In the genomic region with DNA sequence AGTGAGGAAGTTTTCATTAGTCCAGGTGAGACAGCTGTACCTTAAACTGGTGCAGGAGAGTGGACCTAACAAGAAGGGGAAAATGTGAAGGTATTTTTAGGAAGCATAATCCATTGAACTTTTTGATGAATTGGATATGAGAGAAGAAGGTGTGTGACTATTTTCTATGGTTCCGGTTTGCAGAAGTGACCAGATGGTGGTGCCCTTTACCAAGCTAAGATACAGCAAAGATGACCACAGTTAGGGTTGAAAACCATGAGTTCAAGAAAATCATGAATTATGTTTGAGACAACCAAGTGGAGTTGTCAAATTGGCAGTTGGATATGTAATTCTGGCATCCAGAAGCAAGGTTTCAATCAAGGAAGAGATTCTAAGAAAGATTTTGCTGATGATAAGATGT, we compare ENCODE assay signal across 1 cellular context.
TF ChIP-seq lines count a peak whose summit lies in the region.

No MANE protein-coding gene starts in this region.

TF ChIP-seq in GM23338, 12 proteins besides CTCF, POLR2A, EP300 and RAD21 (continued from another document):
- TF ChIP-seq, protein P1, sequence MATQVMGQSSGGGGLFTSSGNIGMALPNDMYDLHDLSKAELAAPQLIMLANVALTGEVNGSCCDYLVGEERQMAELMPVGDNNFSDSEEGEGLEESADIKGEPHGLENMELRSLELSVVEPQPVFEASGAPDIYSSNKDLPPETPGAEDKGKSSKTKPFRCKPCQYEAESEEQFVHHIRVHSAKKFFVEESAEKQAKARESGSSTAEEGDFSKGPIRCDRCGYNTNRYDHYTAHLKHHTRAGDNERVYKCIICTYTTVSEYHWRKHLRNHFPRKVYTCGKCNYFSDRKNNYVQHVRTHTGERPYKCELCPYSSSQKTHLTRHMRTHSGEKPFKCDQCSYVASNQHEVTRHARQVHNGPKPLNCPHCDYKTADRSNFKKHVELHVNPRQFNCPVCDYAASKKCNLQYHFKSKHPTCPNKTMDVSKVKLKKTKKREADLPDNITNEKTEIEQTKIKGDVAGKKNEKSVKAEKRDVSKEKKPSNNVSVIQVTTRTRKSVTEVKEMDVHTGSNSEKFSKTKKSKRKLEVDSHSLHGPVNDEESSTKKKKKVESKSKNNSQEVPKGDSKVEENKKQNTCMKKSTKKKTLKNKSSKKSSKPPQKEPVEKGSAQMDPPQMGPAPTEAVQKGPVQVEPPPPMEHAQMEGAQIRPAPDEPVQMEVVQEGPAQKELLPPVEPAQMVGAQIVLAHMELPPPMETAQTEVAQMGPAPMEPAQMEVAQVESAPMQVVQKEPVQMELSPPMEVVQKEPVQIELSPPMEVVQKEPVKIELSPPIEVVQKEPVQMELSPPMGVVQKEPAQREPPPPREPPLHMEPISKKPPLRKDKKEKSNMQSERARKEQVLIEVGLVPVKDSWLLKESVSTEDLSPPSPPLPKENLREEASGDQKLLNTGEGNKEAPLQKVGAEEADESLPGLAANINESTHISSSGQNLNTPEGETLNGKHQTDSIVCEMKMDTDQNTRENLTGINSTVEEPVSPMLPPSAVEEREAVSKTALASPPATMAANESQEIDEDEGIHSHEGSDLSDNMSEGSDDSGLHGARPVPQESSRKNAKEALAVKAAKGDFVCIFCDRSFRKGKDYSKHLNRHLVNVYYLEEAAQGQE (IDR thresholded peaks at IDR 0.05; ENCODE audit: unreplicated experiment) = no peak
- TF ChIP-seq STAT1 (IDR thresholded peaks at IDR 0.05; ENCODE audit: unreplicated experiment) (no peak), JUNB (IDR thresholded peaks at IDR 0.05; ENCODE audit: unreplicated experiment) (no peak), EZH2 (IDR thresholded peaks at IDR 0.05; ENCODE audit: low read depth, unreplicated experiment) (no peak), ZNF331 (CRISPR knock-in tag; IDR thresholded peaks at IDR 0.05; ENCODE audit: low read depth) (no peak), NANOG (IDR thresholded peaks at IDR 0.05; ENCODE audit: borderline replicate concordance) (no peak), CREB1 (CRISPR knock-in tag; IDR thresholded peaks at IDR 0.05; ENCODE audit: low read depth) (no peak), ZNF114 (CRISPR knock-in tag; IDR thresholded peaks at IDR 0.05) (no peak), EZH2phosphoT487 (IDR thresholded peaks at IDR 0.05; ENCODE audit: unreplicated experiment) (no peak)
- TF ChIP-seq, protein P2, sequence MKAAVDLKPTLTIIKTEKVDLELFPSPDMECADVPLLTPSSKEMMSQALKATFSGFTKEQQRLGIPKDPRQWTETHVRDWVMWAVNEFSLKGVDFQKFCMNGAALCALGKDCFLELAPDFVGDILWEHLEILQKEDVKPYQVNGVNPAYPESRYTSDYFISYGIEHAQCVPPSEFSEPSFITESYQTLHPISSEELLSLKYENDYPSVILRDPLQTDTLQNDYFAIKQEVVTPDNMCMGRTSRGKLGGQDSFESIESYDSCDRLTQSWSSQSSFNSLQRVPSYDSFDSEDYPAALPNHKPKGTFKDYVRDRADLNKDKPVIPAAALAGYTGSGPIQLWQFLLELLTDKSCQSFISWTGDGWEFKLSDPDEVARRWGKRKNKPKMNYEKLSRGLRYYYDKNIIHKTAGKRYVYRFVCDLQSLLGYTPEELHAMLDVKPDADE (IDR thresholded peaks at IDR 0.05) = no peak
